Comparison of ENCODE assay signal across 10 cellular contexts in genomic region chr10:104329754-104330153, GRCh38. TPM values are rescaled to one million over a fixed set of nuclear protein-coding genes. Genes with fewer than 3 reads are reported as not detected.
DNase-seq lines count a peak whose midpoint lies in the region; ATAC-seq, FAIRE-seq and TF ChIP-seq lines count a peak whose summit lies in the region.
"Had no signal": no experiment of that assay in that cellular context is flagged by ENCODE, and none has a peak within 500 bp of the region (broad histone marks: within the 10 kb centered on the region; RNA-seq: fewer than 3 reads in every experiment).

No MANE protein-coding gene starts in this region.

- peaks cover 52% of the 10 kb centered on the region for H3K36me3 Mint-ChIP-seq in activated naive CD4-positive, alpha-beta T cell treated with anti-CD3 and anti-CD28 coated beads, Interleukin-2, amount 10 ng/mL, durations not matched to agents 7 days and 5 days

- peaks cover 10% of the 10 kb centered on the region for H3K9me1 ChIP-seq in K562 (ENCODE audit: control insufficient read depth, insufficient read depth, low read length)

- H3K27ac ChIP-seq in K562 (ENCODE audit: extremely low read depth, low read depth, low read length) (peak overlapping the region; percentile 62), lung (ENCODE audit: low read depth in 1 of 2, low read length in 1 of 2) (peak overlapping the region; percentile 83 to 94), uterus (peak overlapping the region; percentile 88 to 97)

- H3K79me2 ChIP-seq in K562 (ENCODE audit: control insufficient read depth, insufficient read depth, low read length) = peaks cover 100% of the 10 kb centered on the region

- no peak for TF ChIP-seq EP300 in K562 (IDR thresholded peaks at IDR 0.05; ENCODE audit: low read length)

- CTCF ChIA-PET in activated naive CD4-positive, alpha-beta T cell treated with anti-CD3 and anti-CD28 coated beads, Interleukin-2, amount 10 ng/mL, durations not matched to agents 7 days and 5 days (lab: Charles Lee) = interaction anchor here (0.9 to 3.1 kb wide), 6 partner anchors 20 to 37 kb away, joined by 3 to 15 read pairs (median 3); partner anchors contain the start of gene CFAP58
- CTCF ChIA-PET in K562 (lab: Yijun Ruan, JAX; ENCODE audit: low intra/inter-chr PET ratio) = no interaction called here

- peak overlapping the region; percentile 95 for H3K27ac Mint-ChIP-seq in activated naive CD4-positive, alpha-beta T cell treated with anti-CD3 and anti-CD28 coated beads, Interleukin-2, amount 10 ng/mL, durations not matched to agents 7 days and 5 days

- H3K27me3 ChIP-seq in K562 (ENCODE audit: control insufficient read depth in 2 of 2, insufficient read depth in 2 of 2, low read length in 2 of 2) (no peaks in the 10 kb centered on the region), lung (ENCODE audit: control insufficient read depth, insufficient read depth) (no peaks in the 10 kb centered on the region), uterus (no peaks in the 10 kb centered on the region)
- H3K27me3 ChIP-seq: pancreas had no signal

- H3K4me1 ChIP-seq in K562 (replicated peaks in 1 of 2; ENCODE audit: control insufficient read depth in 2 of 2, insufficient read depth in 2 of 2, low read length in 2 of 2) (peaks cover 66 to 69% of the 10 kb centered on the region in 2 experiments), lung (ENCODE audit: control insufficient read depth in 2 of 2, insufficient read depth in 2 of 2, low read length in 2 of 2) (peaks cover 59 to 77% of the 10 kb centered on the region in 2 donors), uterus (peaks cover 53 to 60% of the 10 kb centered on the region in 2 donors)

- no peaks in the 10 kb centered on the region for H3K9me3 Mint-ChIP-seq in activated naive CD4-positive, alpha-beta T cell treated with anti-CD3 and anti-CD28 coated beads, Interleukin-2, amount 10 ng/mL, durations not matched to agents 7 days and 5 days

- intact Hi-C loops in K562 (cut with micrococcal nuclease) (no loop called here), uterus (cut with DNase I; ENCODE audit: low total_unique reads) (no loop called here)

- TF ChIP-seq CTCF in K562 (IDR thresholded peaks at IDR 0.05 in 2 of 3, conservative IDR thresholded peaks at IDR 0.05 in 1 of 3; ENCODE audit: insufficient read depth in 2 of 3, low read depth in 1 of 3, low read length in 3 of 3) (no peak), lung (IDR thresholded peaks at IDR 0.05; ENCODE audit: control extremely low read depth, extremely low read depth) (no peak), uterus (IDR thresholded peaks at IDR 0.05) (no peak), D721Med (IDR thresholded peaks at IDR 0.05; ENCODE audit: insufficient read depth, missing control alignments) (no peak)

- no TSS peak for BruUV-seq in K562 (replicated peaks; lab: Mats Ljungman, UMichigan)

- TF ChIP-seq RAD21 in K562 (CRISPR knock-in tag; conservative IDR thresholded peaks at IDR 0.05 in 1 of 2, IDR thresholded peaks at IDR 0.05 in 1 of 2) = no peak

- peaks cover 99% of the 10 kb centered on the region for H3K4me1 Mint-ChIP-seq in activated naive CD4-positive, alpha-beta T cell treated with anti-CD3 and anti-CD28 coated beads, Interleukin-2, amount 10 ng/mL, durations not matched to agents 7 days and 5 days

- peak overlapping the region; percentile 70 for H3K4me2 ChIP-seq in K562 (ENCODE audit: insufficient read depth, low read length)

- TF ChIP-seq POLR2A in K562 (conservative IDR thresholded peaks at IDR 0.05) (no peak), uterus (IDR thresholded peaks at IDR 0.05) (no peak)

- H3K4me3 ChIP-seq in K562 (no peak overlapping the region), lung (no peak overlapping the region), uterus (no peak overlapping the region)
- H3K4me3 ChIP-seq: pancreas had no signal

- no peak for DNase-seq in activated naive CD4-positive, alpha-beta T cell treated with anti-CD3 and anti-CD28 coated beads, Interleukin-2, amount 10 ng/mL, durations not matched to agents 7 days and 5 days
- DNase-seq in activated naive CD4-positive, alpha-beta T cell treated with Interleukin-2 at 50 U/mL for 16 hours = no peak
- DNase-seq in K562 (ENCODE audit: extremely low read depth in 1 of 4, low spot score in 3 of 4) = no peak
- DNase-seq in lung (ENCODE audit: low spot score) = no peak
- DNase-seq in uterus = peak in 1 of 2 donors; percentile 32
- no peak for DNase-seq in D721Med (ENCODE audit: insufficient read length, low spot score)
- DNase-seq in GM19238 (ENCODE audit: insufficient read length, low spot score) = no peak

- H3K9me3 ChIP-seq in K562 (replicated peaks; ENCODE audit: control insufficient read depth, insufficient read depth, low read depth, low read length) = no peaks in the 10 kb centered on the region
- H3K9me3 ChIP-seq in lung (ENCODE audit: control insufficient read depth in 2 of 2, insufficient read depth in 1 of 2, low read length in 1 of 2) = no peaks in the 10 kb centered on the region
- no peaks in the 10 kb centered on the region for H3K9me3 ChIP-seq in uterus
- H3K9me3 ChIP-seq: pancreas had no signal

- in situ Hi-C loops in K562 (cut with MboI) = no loop called here

- no peak for ATAC-seq in K562
- ATAC-seq in lung (ENCODE audit: insufficient read depth, low FRiP score) = no peak
- ATAC-seq in GM21526 (IDR thresholded peaks at IDR 0.05; ENCODE audit: low FRiP score, unreplicated experiment) = no peak

- H3K9ac ChIP-seq in K562 (ENCODE audit: insufficient read depth in 1 of 2, low read depth in 2 of 2, low read length in 2 of 2) = peak overlapping the region; percentile 41 to 69; a peak in 3 of 4 replicates

- POLR2A ChIA-PET in K562 (lab: Yijun Ruan, JAX) = interaction anchor here (1.1 to 1.3 kb wide), 2 partner anchors 11 to 18 kb away, joined by 3 to 7 read pairs; no protein-coding TSS in a partner anchor

- H4K20me1 ChIP-seq in K562 (replicated peaks; ENCODE audit: control insufficient read depth, insufficient read depth, low read length) = peaks cover 71% of the 10 kb centered on the region

- peak overlapping the region; percentile 74 for H3K4me3 Mint-ChIP-seq in activated naive CD4-positive, alpha-beta T cell treated with anti-CD3 and anti-CD28 coated beads, Interleukin-2, amount 10 ng/mL, durations not matched to agents 7 days and 5 days

- FAIRE-seq in K562 (lab: Jason Lieb, UNC) = no peak
- FAIRE-seq in D721Med (lab: Jason Lieb, UNC) = no peak
- FAIRE-seq: G401.6, pancreas had no signal

- no peak overlapping the region for H2AFZ ChIP-seq in K562 (ENCODE audit: low read depth, low read length)

- H3K27me3 Mint-ChIP-seq in activated naive CD4-positive, alpha-beta T cell treated with anti-CD3 and anti-CD28 coated beads, Interleukin-2, amount 10 ng/mL, durations not matched to agents 7 days and 5 days = no peaks in the 10 kb centered on the region

- 41% methylated on average over 3 of the region's 3 CpGs for WGBS in K562 (ENCODE audit: insufficient coverage, low coverage, missing lambda C conversion rate)
- 40 to 59% methylated on average over 3 of the region's 3 CpGs for WGBS in lung, 2 donors

- H3K36me3 ChIP-seq in K562 (ENCODE audit: control insufficient read depth, insufficient read depth, low read length) = peaks cover 85% of the 10 kb centered on the region
- H3K36me3 ChIP-seq in lung (ENCODE audit: control insufficient read depth in 2 of 2, insufficient read depth in 2 of 2, low read length in 2 of 2) = peaks cover 0 to 2% of the 10 kb centered on the region in 2 donors
- no peaks in the 10 kb centered on the region for H3K36me3 ChIP-seq in uterus
- H3K36me3 ChIP-seq: pancreas had no signal

RNA-seq across cellular contexts. Expression of gene ITPRIP, which starts 8.5 kb away (rescaled TPM):
- total RNA-seq in K562 (2011; cell fraction: chromatin; rRNA removed; ENCODE audit: low replicate concordance) = 30.8 and 81.8 TPM in 2 replicates
- total RNA-seq in K562 (2011; cell fraction: nucleolus; rRNA removed) = 74.2 and 84.7 TPM in 2 replicates
- 65.3 and 65.6 TPM in 2 replicates for total RNA-seq in K562 (2011; cell fraction: nucleoplasm; rRNA removed)
- 11.1 and 14.2 TPM in 2 replicates for total RNA-seq in K562 (2014; rRNA removed)
- 5.1 and 5.5 TPM in 2 replicates for total RNA-seq in K562 (2014; rRNA removed; fragmentation: Illumina TruSeq; extraction: Trizol)
- 5.2 and 5.4 TPM in 2 replicates for total RNA-seq in K562 (2015; rRNA removed; fragmentation: Illumina TruSeq; extraction: Trizol)
- 27.0 and 28.5 TPM in 2 replicates for total RNA-seq in K562 (2021)
- 10.9 and 13.3 TPM in 2 replicates for polyA plus RNA-seq in K562 (2011; rRNA removed)
- 14.2 and 21.9 TPM in 2 replicates for polyA plus RNA-seq in K562 (2011; cell fraction: cytosol; rRNA removed)
- 11.7 and 18.8 TPM in 2 replicates for polyA plus RNA-seq in K562 (2011; cell fraction: nucleus; rRNA removed)
- polyA plus RNA-seq in K562 (2012) = 14.6 and 21.0 TPM in 2 replicates
- polyA plus RNA-seq in K562 (2014; fragmentation: Illumina TruSeq; extraction: Trizol) = 17.8 and 18.5 TPM in 2 replicates
- 1 to 10 TPM; 4.4 to 4.9 TPM for polyA plus RNA-seq in K562 (2014; fragmentation: Nextera tagmentation; extraction: Ambion mirVana)
- 12.9 and 15.3 TPM in 2 replicates for polyA plus RNA-seq in K562 (2014; rRNA removed)
- polyA minus RNA-seq in K562 (2011; rRNA and poly(A)+ RNA removed) = 16.3 and 19.5 TPM in 2 replicates
- 18.0 and 19.1 TPM in 2 replicates for polyA minus RNA-seq in K562 (2011; cell fraction: cytosol; rRNA and poly(A)+ RNA removed)
- 20.5 and 25.3 TPM in 2 replicates for polyA minus RNA-seq in K562 (2011; cell fraction: nucleus; rRNA and poly(A)+ RNA removed)
- 10 to 100 TPM; 23.8 to 36.0 TPM for total RNA-seq in lung
- polyA plus RNA-seq in lung = 10 to 100 TPM; 21.7 to 44.7 TPM
- total RNA-seq in uterus = 10 to 100 TPM in 3 of 4 donors, 1 to 10 TPM in 1; 10.0 to 32.6 (median 22.4) TPM

RNA-seq across cellular contexts. Expression of gene CFAP58, which starts 23.9 kb away (rescaled TPM):
- total RNA-seq in K562 (2011; cell fraction: chromatin; rRNA removed; ENCODE audit: low replicate concordance) = 0.30 and 3.4 TPM in 2 replicates
- 0.33 and 0.92 TPM in 2 replicates for total RNA-seq in K562 (2011; cell fraction: nucleolus; rRNA removed)
- total RNA-seq in K562 (2011; cell fraction: nucleoplasm; rRNA removed) = 1.1 and 1.2 TPM in 2 replicates
- 0.45 and 2.0 TPM in 2 replicates for total RNA-seq in K562 (2014; rRNA removed)
- 0.98 and 1.2 TPM in 2 replicates for total RNA-seq in K562 (2014; rRNA removed; fragmentation: Illumina TruSeq; extraction: Trizol)
- 0.54 and 0.68 TPM in 2 replicates for total RNA-seq in K562 (2015; rRNA removed; fragmentation: Illumina TruSeq; extraction: Trizol)
- total RNA-seq in K562 (2021) = 0.60 and 0.69 TPM in 2 replicates
- 0.62 and 1.2 TPM in 2 replicates for polyA plus RNA-seq in K562 (2011; rRNA removed)
- polyA plus RNA-seq in K562 (2011; cell fraction: cytosol; rRNA removed) = 0.06 and 0.22 TPM in 2 replicates
- polyA plus RNA-seq in K562 (2011; cell fraction: nucleus; rRNA removed) = 1.4 and 1.5 TPM in 2 replicates
- polyA plus RNA-seq in K562 (2012) = 0.51 and 1.7 TPM in 2 replicates
- 0.71 and 0.72 TPM in 2 replicates for polyA plus RNA-seq in K562 (2014; fragmentation: Illumina TruSeq; extraction: Trizol)
- polyA plus RNA-seq in K562 (2014; fragmentation: Nextera tagmentation; extraction: Ambion mirVana) = under 1 TPM; 0.08 to 0.52 TPM
- 0.42 and 1.0 TPM in 2 replicates for polyA plus RNA-seq in K562 (2014; rRNA removed)
- 0.88 and 1.3 TPM in 2 replicates for polyA minus RNA-seq in K562 (2011; rRNA and poly(A)+ RNA removed)
- 0.48 and 0.91 TPM in 2 replicates for polyA minus RNA-seq in K562 (2011; cell fraction: cytosol; rRNA and poly(A)+ RNA removed)
- 0.40 and 1.3 TPM in 2 replicates for polyA minus RNA-seq in K562 (2011; cell fraction: nucleus; rRNA and poly(A)+ RNA removed)
- total RNA-seq in lung = 1 to 10 TPM; 5.0 to 5.4 TPM
- 1 to 10 TPM; 1.4 to 2.2 TPM for polyA plus RNA-seq in lung
- total RNA-seq in uterus = 1 to 10 TPM in 3 of 4 donors, under 1 TPM in 1; 0.29 to 2.2 (median 1.3) TPM
